21 cellular contexts compared by ENCODE assay signal in the genomic region with DNA sequence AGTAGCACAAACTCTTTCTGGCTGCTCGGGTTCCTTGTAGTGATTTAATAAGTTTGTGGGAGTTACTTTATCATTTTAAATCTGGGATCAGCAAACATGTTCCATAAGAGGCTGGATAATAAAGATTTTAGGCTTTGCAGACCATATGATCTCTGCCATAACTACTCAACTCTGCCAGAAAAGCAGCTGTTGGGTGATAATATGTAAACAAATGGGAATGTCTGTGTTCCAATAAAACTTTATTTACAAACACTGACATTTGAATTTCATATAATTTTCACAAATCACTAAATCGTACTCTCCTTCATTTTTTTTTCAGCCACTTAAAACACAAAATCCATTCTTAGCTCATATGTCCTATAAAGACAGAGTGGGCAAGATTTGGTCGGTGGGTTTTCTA.
"Had no signal": no experiment of that assay in that cellular context is flagged by ENCODE, and none has a peak within 500 bp of the region (broad histone marks: within the 10 kb centered on the region; RNA-seq: fewer than 3 reads in every experiment).

No MANE protein-coding gene starts in this region.

- ATAC-seq: gastroesophageal sphincter; left lobe of liver; naive thymus-derived CD8-positive, alpha-beta T cell; stimulated activated naive CD8-positive, alpha-beta T cell treated with anti-CD3 and anti-CD28 coated beads, Interleukin-15, amount 100 ng/mL, for 72 hours had no signal

- H3K27ac ChIP-seq: epithelial cell of prostate, esophagus muscularis mucosa, foreskin keratinocyte, gastroesophageal sphincter, heart left ventricle, hepatocyte, prostate gland, right atrium auricular region, sigmoid colon, tibial artery had no signal

- H3K4me3 ChIP-seq: esophagus muscularis mucosa, gastroesophageal sphincter, heart left ventricle, hepatocyte, prostate gland, right atrium auricular region, sigmoid colon, tibial artery had no signal

- DNase-seq: cerebellar nuclear complex; effector CD8-positive, alpha-beta T cell; heart left ventricle; kidney; naive thymus-derived CD8-positive, alpha-beta T cell; nephron progenitor cell; sigmoid colon; stimulated activated CD4-positive, alpha-beta T cell treated with anti-CD3 and anti-CD28 coated beads, Interleukin-15, amount 100 ng/mL, for 24 hours; stimulated activated CD4-positive, alpha-beta T cell treated with anti-CD3 and anti-CD28 coated beads, Interleukin-2, amount 100 ng/mL, for 48 hours; stimulated activated CD8-positive, alpha-beta memory T cell treated with anti-CD3 and anti-CD28 coated beads, Interleukin-4, amount 100 ng/mL, for 48 hours; stimulated activated naive CD4-positive, alpha-beta T cell; stimulated activated naive CD8-positive, alpha-beta T cell treated with anti-CD3 and anti-CD28 coated beads, Interleukin-15, amount 100 ng/mL, for 72 hours; tibial artery had no signal
